9 cellular contexts compared by ENCODE assay signal in the genomic region with DNA sequence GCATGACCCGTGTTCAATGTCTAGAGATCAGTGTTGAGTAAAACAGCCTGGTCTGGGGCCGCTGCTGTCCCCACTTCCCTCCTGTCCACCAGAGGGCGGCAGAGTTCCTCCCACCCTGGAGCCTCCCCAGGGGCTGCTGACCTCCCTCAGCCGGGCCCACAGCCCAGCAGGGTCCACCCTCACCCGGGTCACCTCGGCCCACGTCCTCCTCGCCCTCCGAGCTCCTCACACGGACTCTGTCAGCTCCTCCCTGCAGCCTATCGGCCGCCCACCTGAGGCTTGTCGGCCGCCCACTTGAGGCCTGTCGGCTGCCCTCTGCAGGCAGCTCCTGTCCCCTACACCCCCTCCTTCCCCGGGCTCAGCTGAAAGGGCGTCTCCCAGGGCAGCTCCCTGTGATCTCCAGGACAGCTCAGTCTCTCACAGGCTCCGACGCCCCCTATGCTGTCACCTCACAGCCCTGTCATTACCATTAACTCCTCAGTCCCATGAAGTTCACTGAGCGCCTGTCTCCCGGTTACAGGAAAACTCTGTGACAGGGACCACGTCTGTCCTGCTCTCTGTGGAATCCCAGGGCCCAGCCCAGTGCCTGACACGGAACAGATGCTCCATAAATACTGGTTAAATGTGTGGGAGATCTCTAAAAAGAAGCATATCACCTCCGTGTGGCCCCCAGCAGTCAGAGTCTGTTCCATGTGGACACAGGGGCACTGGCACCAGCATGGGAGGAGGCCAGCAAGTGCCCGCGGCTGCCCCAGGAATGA. TPM values are rescaled to one million over a fixed set of nuclear protein-coding genes. Genes with fewer than 3 reads are reported as not detected.
DNase-seq lines count a peak whose midpoint lies in the region; ATAC-seq, FAIRE-seq and TF ChIP-seq lines count a peak whose summit lies in the region.
"Had no signal": no experiment of that assay in that cellular context is flagged by ENCODE, and none has a peak within 500 bp of the region (broad histone marks: within the 10 kb centered on the region; RNA-seq: fewer than 3 reads in every experiment).

No MANE protein-coding gene starts in this region.

- no peak overlapping the region for H3K27ac ChIP-seq in esophagus (ENCODE audit: low read depth in 2 of 2, low read length in 1 of 2)
- no peak overlapping the region for H3K27ac ChIP-seq in neuronal stem cell (replicated peaks; ENCODE audit: low read length)
- H3K27ac ChIP-seq in upper lobe of right lung: no peak overlapping the region

- FAIRE-seq in D721Med (lab: Jason Lieb, UNC): no peak

- no peak overlapping the region for H2BK15ac ChIP-seq in neuronal stem cell (ENCODE audit: low read length)

- no peaks in the 10 kb centered on the region for H3K4me1 ChIP-seq in esophagus (ENCODE audit: control insufficient read depth in 2 of 2, insufficient read depth in 2 of 2, low read length in 1 of 2)
- no peaks in the 10 kb centered on the region for H3K4me1 ChIP-seq in neuronal stem cell (ENCODE audit: control insufficient read depth in 2 of 2, insufficient read depth in 1 of 2, low read depth in 1 of 2, low read length in 2 of 2)
- H3K4me1 ChIP-seq in upper lobe of right lung: no peaks in the 10 kb centered on the region

- no peak overlapping the region for H3K14ac ChIP-seq in neuronal stem cell (ENCODE audit: low read length)

- no peak overlapping the region for H4K8ac ChIP-seq in neuronal stem cell (ENCODE audit: low read depth, low read length)

- H4K91ac ChIP-seq in neuronal stem cell (ENCODE audit: low read depth, low read length, poor library complexity): no peak overlapping the region

- intact Hi-C loops in upper lobe of right lung (cut with DNase I): no loop called here

- H2BK120ac ChIP-seq in neuronal stem cell (ENCODE audit: low read depth, low read length): no peak overlapping the region

- no peak overlapping the region for H2AK5ac ChIP-seq in neuronal stem cell (ENCODE audit: low read depth, low read length)

- no peak overlapping the region for H3K4me2 ChIP-seq in neuronal stem cell (ENCODE audit: insufficient read depth, low read length, poor library complexity, severe bottlenecking)

- H3K9me3 ChIP-seq in esophagus (ENCODE audit: control insufficient read depth in 2 of 2, insufficient read depth in 1 of 2, low read depth in 1 of 2, low read length in 1 of 2): no peaks in the 10 kb centered on the region
- peaks cover 0 to 19% of the 10 kb centered on the region in 2 donors for H3K9me3 ChIP-seq in neuronal stem cell (replicated peaks in 1 of 2; ENCODE audit: control insufficient read depth in 2 of 2, insufficient read depth in 1 of 2, low read depth in 1 of 2, low read length in 2 of 2)
- H3K9me3 ChIP-seq in upper lobe of right lung: no peaks in the 10 kb centered on the region

- no peaks in the 10 kb centered on the region for H3K79me1 ChIP-seq in neuronal stem cell (ENCODE audit: low read depth, low read length)

- peak overlapping the region; percentile 35 to 40 for H3K4me3 ChIP-seq in esophagus (ENCODE audit: low read depth in 1 of 2, low read length in 2 of 2)
- peak overlapping the region in 1 of 2 donors; percentile 38 for H3K4me3 ChIP-seq in neuronal stem cell (ENCODE audit: low read length in 2 of 2)
- peak overlapping the region; percentile 38 for H3K4me3 ChIP-seq in upper lobe of right lung

- peak; percentile 94 for ATAC-seq in upper lobe of right lung
- no peak for ATAC-seq in GM21367 (IDR thresholded peaks at IDR 0.05; ENCODE audit: unreplicated experiment)

- 13 to 15% methylated on average over 25 to 26 of the region's 26 CpGs for WGBS in esophagus, 2 donors
- no CpG with 5 or more reads among the region's 26 CpGs for WGBS in neuronal stem cell (ENCODE audit: extremely low coverage in 2 of 2, insufficient read length in 2 of 2, insufficient replicate concordance in 1 of 2), 2 donors

- DNase-seq in D721Med (ENCODE audit: insufficient read length, low spot score) (peak; percentile 39), HT-29 (ENCODE audit: low spot score) (peak; percentile 94), NOMO-1 treated with DMSO at 0.1 percent for 48 hours (lab: John Stamatoyannopoulos, UW; ENCODE audit: unreplicated experiment) (peak; percentile 74), neuronal stem cell (ENCODE audit: low spot score) (peak; percentile 2), upper lobe of right lung (peak; percentile 87)
- DNase-seq in activated CD8-positive, alpha-beta memory T cell treated with anti-CD3 and anti-CD28 coated beads, Interleukin-2, amount 50 U/mL, for 1 hour (ENCODE audit: extremely low read depth): peak; percentile 19

- TF ChIP-seq CTCF in D721Med (IDR thresholded peaks at IDR 0.05; ENCODE audit: insufficient read depth, missing control alignments) (peak; percentile 54), upper lobe of right lung (IDR thresholded peaks at IDR 0.05) (peak; percentile 73)

- H3K27me3 ChIP-seq in esophagus (ENCODE audit: control insufficient read depth in 1 of 2, insufficient read depth in 2 of 2, low read length in 2 of 2): peaks cover 0 to 3% of the 10 kb centered on the region in 2 donors
- H3K27me3 ChIP-seq in neuronal stem cell (ENCODE audit: control insufficient read depth in 3 of 3, insufficient read depth in 3 of 3, low read depth in 1 of 3, low read length in 3 of 3): peaks cover 0 to 48% (median 0%) of the 10 kb centered on the region in 3 experiments
- peaks cover 15% of the 10 kb centered on the region for H3K27me3 ChIP-seq in upper lobe of right lung

- H3K4ac ChIP-seq in neuronal stem cell (ENCODE audit: low read length): no peak overlapping the region

- H3K9ac ChIP-seq in neuronal stem cell (ENCODE audit: low read depth, low read length, poor library complexity): no peak overlapping the region

- no peak overlapping the region for H2BK12ac ChIP-seq in neuronal stem cell (ENCODE audit: low read length)

- H3K36me3 ChIP-seq in esophagus (ENCODE audit: control insufficient read depth in 2 of 2, insufficient read depth in 2 of 2, low read length in 1 of 2) (no peaks in the 10 kb centered on the region), neuronal stem cell (replicated peaks in 1 of 2; ENCODE audit: control insufficient read depth in 2 of 2, insufficient read depth in 2 of 2, low read length in 2 of 2) (no peaks in the 10 kb centered on the region), upper lobe of right lung (no peaks in the 10 kb centered on the region)

- no peak overlapping the region for H3K18ac ChIP-seq in neuronal stem cell (ENCODE audit: low read length)

- H3K23ac ChIP-seq in neuronal stem cell (ENCODE audit: low read depth, low read length, poor library complexity): no peak overlapping the region

- peak overlapping the region; percentile 59 for H2AFZ ChIP-seq in neuronal stem cell (ENCODE audit: low read length)

- H2BK5ac ChIP-seq in neuronal stem cell (ENCODE audit: low read length): no peak overlapping the region

RNA-seq across cellular contexts. Expression of gene CEACAM5, which starts 1.5 kb away (rescaled TPM):
- 3.2 and 3.8 TPM in 2 replicates for total RNA-seq in HT-29 (2014; rRNA removed; shearing (Covaris generic))
- polyA plus RNA-seq in esophagus: 100 to 1,000 TPM; 148 to 172 TPM
- polyA plus RNA-seq in neuronal stem cell (2013, experiment 1 of 2): not detected
- not detected for polyA plus RNA-seq in neuronal stem cell (2013, experiment 2 of 2)
- 35.0 TPM for total RNA-seq in upper lobe of right lung
- total RNA-seq: activated CD8-positive, alpha-beta memory T cell treated with anti-CD3 and anti-CD28 coated beads for 36 hours had no signal

RNA-seq across cellular contexts. Expression of gene CEACAM7, which starts 18.9 kb away (rescaled TPM):
- 0.92 TPM in 1 of 2 replicates, not detected in the other for total RNA-seq in HT-29 (2014; rRNA removed; shearing (Covaris generic))
- polyA plus RNA-seq in esophagus: 10 to 100 TPM; 59.6 to 96.6 TPM
- polyA plus RNA-seq in neuronal stem cell (2013, experiment 1 of 2): not detected
- polyA plus RNA-seq in neuronal stem cell (2013, experiment 2 of 2): 0.03 TPM
- not detected for total RNA-seq in upper lobe of right lung
- total RNA-seq: activated CD8-positive, alpha-beta memory T cell treated with anti-CD3 and anti-CD28 coated beads for 36 hours had no signal

RNA-seq across cellular contexts. Expression of gene CEACAM6, which starts 48.4 kb away (rescaled TPM):
- total RNA-seq in HT-29 (2014; rRNA removed; shearing (Covaris generic)): 11.0 and 13.4 TPM in 2 replicates
- 100 to 1,000 TPM; 120 to 141 TPM for polyA plus RNA-seq in esophagus
- polyA plus RNA-seq in neuronal stem cell (2013, experiment 1 of 2): not detected
- not detected for polyA plus RNA-seq in neuronal stem cell (2013, experiment 2 of 2)
- 732 TPM for total RNA-seq in upper lobe of right lung
- total RNA-seq: activated CD8-positive, alpha-beta memory T cell treated with anti-CD3 and anti-CD28 coated beads for 36 hours had no signal

Comparison
In these comparisons a context has a peak if more than half of its experiments do, and no peak if none do; other contexts are left out.
1. DNase-seq: peak in every context shown above with its lines; median percentile 94 in HT-29; 87 in upper lobe of right lung; 74 in NOMO-1 treated with DMSO at 0.1 percent for 48 hours; 39 in D721Med; 19 in activated CD8-positive, alpha-beta memory T cell treated with anti-CD3 and anti-CD28 coated beads, Interleukin-2, amount 50 U/mL, for 1 hour; 2 in neuronal stem cell.
2. RNA of gene CEACAM6, which starts 48.4 kb away (total RNA-seq): 732 TPM in upper lobe of right lung (single experiment); 11.0 to 13.4 TPM in HT-29; every median in the first group is over 10 times any median in the second.